Comparison of ENCODE assay signal across 42 cellular contexts in genomic region chr1:157158967-157159366, GRCh38. TPM values are rescaled to one million over a fixed set of nuclear protein-coding genes. Genes with fewer than 3 reads are reported as not detected.
"Had no signal": no experiment of that assay in that cellular context is flagged by ENCODE, and none has a peak within 500 bp of the region (broad histone marks: within the 10 kb centered on the region; RNA-seq: fewer than 3 reads in every experiment).

No MANE protein-coding gene starts in this region.

- H3K4me3 ChIP-seq: MG63, PC-9 had no signal

- H3K9me3 ChIP-seq: MG63 had no signal

- H3K4me3 Mint-ChIP-seq: activated CD4-positive, alpha-beta T cell treated with anti-CD3 and anti-CD28 coated beads, Interleukin-2, amount 10 ng/mL, durations not matched to agents 24 days and 14 days; activated CD8-positive, alpha-beta T cell treated with anti-CD3 and anti-CD28 coated beads for 36 hours; activated naive CD4-positive, alpha-beta T cell treated with anti-CD3 and anti-CD28 coated beads for 36 hours; activated naive CD8-positive, alpha-beta T cell; activated naive CD8-positive, alpha-beta T cell treated with anti-CD3 and anti-CD28 coated beads, Interleukin-2, amount 50 U/mL, for 24 hours; activated T-cell treated with anti-CD3 and anti-CD28 coated beads, Interleukin-2, amount 50 U/mL, for 4 hours; activated T-helper 1 cell treated with anti-CD3 and anti-CD28 coated beads, Interleukin-12 subunit alpha, Interleukin-12 subunit beta, Interleukin-2, Interleukin-4 antibody, amounts not matched to agents 30 ng/mL and 10 ng/mL and 1 ng/mL, durations not matched to agents 14 hours and 24 hours and 36 hours; brain; T-cell had no signal

- ATAC-seq: activated CD8-positive, alpha-beta T cell treated with anti-CD3 and anti-CD28 coated beads for 36 hours; activated naive CD8-positive, alpha-beta T cell treated with anti-CD3 and anti-CD28 coated beads, Interleukin-2, amount 50 U/mL, for 24 hours; activated T-cell treated with anti-CD3 and anti-CD28 coated beads, Interleukin-2, amount 50 U/mL, for 4 hours; Right ventricle myocardium inferior; SK-N-SH treated with all-trans-retinoic acid at 6 μM for 48 hours; T-cell had no signal

- H3K27ac ChIP-seq: PC-9, RWPE1, VCaP had no signal

- H3K4me2 ChIP-seq: PC-9 had no signal

- H3K9me3 Mint-ChIP-seq: activated CD4-positive, alpha-beta T cell treated with anti-CD3 and anti-CD28 coated beads, Interleukin-2, amount 10 ng/mL, durations not matched to agents 24 days and 14 days; activated CD8-positive, alpha-beta T cell treated with anti-CD3 and anti-CD28 coated beads for 36 hours; activated naive CD4-positive, alpha-beta T cell treated with anti-CD3 and anti-CD28 coated beads for 36 hours; activated naive CD8-positive, alpha-beta T cell treated with anti-CD3 and anti-CD28 coated beads, Interleukin-2, amount 50 U/mL, for 24 hours; activated T-cell treated with anti-CD3 and anti-CD28 coated beads, Interleukin-2, amount 50 U/mL, for 4 hours; activated T-helper 1 cell treated with anti-CD3 and anti-CD28 coated beads, Interleukin-12 subunit alpha, Interleukin-12 subunit beta, Interleukin-2, Interleukin-4 antibody, amounts not matched to agents 30 ng/mL and 10 ng/mL and 1 ng/mL, durations not matched to agents 14 hours and 24 hours and 36 hours; brain; T-cell had no signal

- H3K27ac Mint-ChIP-seq: activated CD4-positive, alpha-beta T cell treated with anti-CD3 and anti-CD28 coated beads, Interleukin-2, amount 10 ng/mL, durations not matched to agents 24 days and 14 days; activated CD8-positive, alpha-beta T cell treated with anti-CD3 and anti-CD28 coated beads for 36 hours; activated naive CD4-positive, alpha-beta T cell treated with anti-CD3 and anti-CD28 coated beads for 36 hours; activated naive CD8-positive, alpha-beta T cell; activated naive CD8-positive, alpha-beta T cell treated with anti-CD3 and anti-CD28 coated beads, Interleukin-2, amount 50 U/mL, for 24 hours; activated T-helper 1 cell treated with anti-CD3 and anti-CD28 coated beads, Interleukin-12 subunit alpha, Interleukin-12 subunit beta, Interleukin-2, Interleukin-4 antibody, amounts not matched to agents 30 ng/mL and 10 ng/mL and 1 ng/mL, durations not matched to agents 14 hours and 24 hours and 36 hours; T-cell had no signal

- H3K36me3 ChIP-seq: MG63 had no signal

- H2AFZ ChIP-seq: PC-9 had no signal

- H3K36me3 Mint-ChIP-seq: activated naive CD8-positive, alpha-beta T cell; brain; T-cell had no signal

- DNase-seq: activated CD4-positive, alpha-beta T cell treated with anti-CD3 and anti-CD28 coated beads for 1 hour; activated CD4-positive, alpha-beta T cell treated with anti-CD3 and anti-CD28 coated beads, Interleukin-2, amount 10 ng/mL, durations not matched to agents 24 days and 14 days; activated CD4-positive, alpha-beta T cell treated with anti-CD3 and anti-CD28 coated beads, Interleukin-2, amount 50 U/mL, for 4 hours; activated CD4-positive, CD25-positive, alpha-beta regulatory T cell; activated CD8-positive, alpha-beta T cell treated with anti-CD3 and anti-CD28 coated beads for 36 hours; activated gamma-delta T cell treated with Interleukin-2 at 50 U/mL for 16 hours; activated naive CD4-positive, alpha-beta T cell treated with anti-CD3 and anti-CD28 coated beads for 36 hours; activated naive CD8-positive, alpha-beta T cell treated with anti-CD3 and anti-CD28 coated beads, Interleukin-2, amount 50 U/mL, for 24 hours; activated T-cell treated with anti-CD3 and anti-CD28 coated beads for 4 hours; activated T-cell treated with anti-CD3 and anti-CD28 coated beads, Interleukin-2, amount 50 U/mL, for 4 hours; anterior cingulate cortex; caudate nucleus; Kasumi-1; KG1; MG63; NCI-H1048; NCI-H1105 treated with DMSO at 0.1 percent for 48 hours; NCI-H1436; NCI-H1694; NCI-H1930; NCI-H2081 treated with DMSO at 0.1 percent for 48 hours; NCI-H2171; NCI-H510A; NCI-H526; NCI-H748 treated with DMSO at 0.1 percent for 48 hours; PC-9; SIG-M5; T-cell; T-helper 2 cell; T-helper 9 cell had no signal

- FAIRE-seq: bronchial epithelial cell, RCC 7860 had no signal

RNA-seq across cellular contexts. Expression of gene ETV3L, which starts 59.4 kb away (rescaled TPM):
- total RNA-seq: activated CD4-positive, alpha-beta T cell treated with anti-CD3 and anti-CD28 coated beads, Interleukin-2, amount 10 ng/mL, durations not matched to agents 24 days and 14 days; activated CD8-positive, alpha-beta memory T cell treated with anti-CD3 and anti-CD28 coated beads for 36 hours; activated CD8-positive, alpha-beta T cell treated with anti-CD3 and anti-CD28 coated beads for 36 hours; activated naive CD4-positive, alpha-beta T cell treated with anti-CD3 and anti-CD28 coated beads for 36 hours; activated T-cell treated with anti-CD3 and anti-CD28 coated beads, Interleukin-2, amount 50 U/mL, for 4 hours; activated T-helper 1 cell treated with anti-CD3 and anti-CD28 coated beads, Interleukin-12 subunit alpha, Interleukin-12 subunit beta, Interleukin-2, Interleukin-4 antibody, amounts not matched to agents 30 ng/mL and 10 ng/mL and 1 ng/mL, durations not matched to agents 14 hours and 24 hours and 36 hours; bronchial epithelial cell; OCI-LY7; PC-9; Right ventricle myocardium inferior; SK-MEL-5; T-cell had no signal
